2 cellular contexts compared by ENCODE assay signal in the genomic region with DNA sequence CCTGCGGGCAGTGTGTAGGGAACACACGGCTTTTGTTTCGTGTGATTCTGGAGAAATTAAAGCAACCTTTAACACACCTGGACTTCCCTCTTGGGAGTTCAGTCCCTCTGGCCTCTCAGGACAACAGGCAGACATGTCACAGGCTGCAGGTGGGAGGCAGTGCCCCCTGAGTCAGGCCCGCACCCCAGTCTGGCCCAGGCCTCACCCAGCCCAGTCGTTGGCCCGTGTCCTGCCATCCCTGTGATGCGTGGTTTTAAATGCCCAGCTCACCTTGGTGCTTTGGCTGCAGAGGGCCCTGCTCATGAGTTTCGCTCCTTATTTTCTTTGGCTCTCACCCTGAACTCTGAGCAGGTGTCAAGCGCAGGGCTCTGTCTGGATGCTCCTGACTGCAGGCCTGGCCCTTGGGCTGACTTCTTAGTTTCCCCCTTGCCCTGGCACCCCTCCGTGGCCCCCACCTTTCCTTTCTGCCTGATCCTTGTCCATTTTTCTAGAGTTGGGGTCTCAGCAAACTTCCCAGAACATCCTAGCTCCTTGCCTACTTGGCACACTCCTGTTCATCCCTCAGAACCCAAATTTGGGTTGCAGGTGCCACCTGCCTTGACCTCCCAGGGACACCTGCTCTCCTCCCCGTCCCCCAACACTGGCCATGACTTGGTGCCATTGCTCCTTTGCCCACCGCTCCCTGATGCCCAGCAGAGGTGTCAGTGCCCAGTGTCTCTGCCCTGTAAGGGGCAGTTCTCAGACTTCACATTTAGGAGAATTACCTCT.
TF ChIP-seq lines count a peak whose summit lies in the region.

No MANE protein-coding gene starts in this region.

TF ChIP-seq in HEK293, 187 proteins besides CTCF, POLR2A, EP300 and RAD21:
- TF ChIP-seq ZNF629 (tag by site-specific recombination; IDR thresholded peaks at IDR 0.05) (no peak), ZNF571 (tag by site-specific recombination; IDR thresholded peaks at IDR 0.05) (no peak), ZNF202 (tag by site-specific recombination; IDR thresholded peaks at IDR 0.05; ENCODE audit: borderline replicate concordance) (no peak), ZBTB7A (tag by site-specific recombination; IDR thresholded peaks at IDR 0.05; ENCODE audit: low read depth) (no peak), ZBTB17 (tag by site-specific recombination; IDR thresholded peaks at IDR 0.05) (no peak), GLIS2 (tag by site-specific recombination; IDR thresholded peaks at IDR 0.05) (0 out of 2 replicates have a peak, but pooled peaks have one; percentile 2), ZNF544 (tag by site-specific recombination; IDR thresholded peaks at IDR 0.05) (no peak), ZXDB (tag by site-specific recombination; IDR thresholded peaks at IDR 0.05) (no peak), ZNF10 (tag by site-specific recombination; IDR thresholded peaks at IDR 0.05) (no peak), ZNF112 (tag by site-specific recombination; IDR thresholded peaks at IDR 0.05) (no peak), ZFP3 (tag by site-specific recombination; IDR thresholded peaks at IDR 0.05; ENCODE audit: low read depth) (peak; percentile 93)
- TF ChIP-seq, protein P1, sequence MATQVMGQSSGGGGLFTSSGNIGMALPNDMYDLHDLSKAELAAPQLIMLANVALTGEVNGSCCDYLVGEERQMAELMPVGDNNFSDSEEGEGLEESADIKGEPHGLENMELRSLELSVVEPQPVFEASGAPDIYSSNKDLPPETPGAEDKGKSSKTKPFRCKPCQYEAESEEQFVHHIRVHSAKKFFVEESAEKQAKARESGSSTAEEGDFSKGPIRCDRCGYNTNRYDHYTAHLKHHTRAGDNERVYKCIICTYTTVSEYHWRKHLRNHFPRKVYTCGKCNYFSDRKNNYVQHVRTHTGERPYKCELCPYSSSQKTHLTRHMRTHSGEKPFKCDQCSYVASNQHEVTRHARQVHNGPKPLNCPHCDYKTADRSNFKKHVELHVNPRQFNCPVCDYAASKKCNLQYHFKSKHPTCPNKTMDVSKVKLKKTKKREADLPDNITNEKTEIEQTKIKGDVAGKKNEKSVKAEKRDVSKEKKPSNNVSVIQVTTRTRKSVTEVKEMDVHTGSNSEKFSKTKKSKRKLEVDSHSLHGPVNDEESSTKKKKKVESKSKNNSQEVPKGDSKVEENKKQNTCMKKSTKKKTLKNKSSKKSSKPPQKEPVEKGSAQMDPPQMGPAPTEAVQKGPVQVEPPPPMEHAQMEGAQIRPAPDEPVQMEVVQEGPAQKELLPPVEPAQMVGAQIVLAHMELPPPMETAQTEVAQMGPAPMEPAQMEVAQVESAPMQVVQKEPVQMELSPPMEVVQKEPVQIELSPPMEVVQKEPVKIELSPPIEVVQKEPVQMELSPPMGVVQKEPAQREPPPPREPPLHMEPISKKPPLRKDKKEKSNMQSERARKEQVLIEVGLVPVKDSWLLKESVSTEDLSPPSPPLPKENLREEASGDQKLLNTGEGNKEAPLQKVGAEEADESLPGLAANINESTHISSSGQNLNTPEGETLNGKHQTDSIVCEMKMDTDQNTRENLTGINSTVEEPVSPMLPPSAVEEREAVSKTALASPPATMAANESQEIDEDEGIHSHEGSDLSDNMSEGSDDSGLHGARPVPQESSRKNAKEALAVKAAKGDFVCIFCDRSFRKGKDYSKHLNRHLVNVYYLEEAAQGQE (tag by site-specific recombination; IDR thresholded peaks at IDR 0.05) = no peak

TF ChIP-seq in K562, 482 proteins besides CTCF, POLR2A, EP300 and RAD21:
- TF ChIP-seq ELK3 (CRISPR knock-in tag; IDR thresholded peaks at IDR 0.05) (no peak), BRF2 (IDR thresholded peaks at IDR 0.05; ENCODE audit: borderline replicate concordance, insufficient read depth, insufficient read length) (no peak), PHF20 (IDR thresholded peaks at IDR 0.05; ENCODE audit: partially characterized antibody) (no peak), NFYB (IDR thresholded peaks at IDR 0.05; ENCODE audit: extremely low read depth, insufficient read length) (no peak), RBFOX2 (IDR thresholded peaks at IDR 0.05; ENCODE audit: low read depth, low read length) (no peak), CBX1 (IDR thresholded peaks at IDR 0.05; ENCODE audit: low read depth) (no peak), USF1 (CRISPR knock-in tag; IDR thresholded peaks at IDR 0.05) (peak; percentile 16; the same call in 1 of the 2 replicates)
- TF ChIP-seq, protein P2, sequence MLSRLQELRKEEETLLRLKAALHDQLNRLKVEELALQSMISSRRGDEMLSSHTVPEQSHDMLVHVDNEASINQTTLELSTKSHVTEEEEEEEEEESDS (CRISPR knock-in tag; IDR thresholded peaks at IDR 0.05) = no peak
- TF ChIP-seq, protein P3, sequence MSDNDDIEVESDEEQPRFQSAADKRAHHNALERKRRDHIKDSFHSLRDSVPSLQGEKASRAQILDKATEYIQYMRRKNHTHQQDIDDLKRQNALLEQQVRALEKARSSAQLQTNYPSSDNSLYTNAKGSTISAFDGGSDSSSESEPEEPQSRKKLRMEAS (CRISPR knock-in tag; IDR thresholded peaks at IDR 0.05) = 0 out of 2 replicates have a peak, but pooled peaks have one; percentile 24
